Comparison of ENCODE assay signal across 1 cellular context in the genomic region with DNA sequence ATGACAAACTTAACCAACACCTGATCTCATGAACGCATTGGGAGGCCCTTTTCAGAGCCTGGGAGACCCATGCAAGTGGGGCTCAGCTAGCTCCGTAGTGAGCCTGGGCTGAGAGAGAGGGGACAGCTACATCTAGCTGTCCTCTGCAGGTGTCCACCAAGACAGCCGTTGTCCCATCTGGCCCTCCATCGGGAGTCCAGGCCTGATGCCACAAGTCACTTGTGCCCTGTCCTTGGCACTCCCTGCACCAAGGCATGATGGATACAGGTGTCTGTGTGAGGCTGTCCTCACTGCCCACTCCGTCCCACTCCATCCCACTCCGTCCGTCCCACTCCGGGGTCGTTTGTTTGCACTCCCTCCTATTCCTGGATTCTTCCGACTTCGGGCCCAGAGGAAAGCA.
TF ChIP-seq lines count a peak whose summit lies in the region.

No MANE protein-coding gene starts in this region.

TF ChIP-seq in WTC11, 78 proteins besides CTCF, POLR2A, EP300 and RAD21 (continued from another document):
- TF ChIP-seq, protein P1, sequence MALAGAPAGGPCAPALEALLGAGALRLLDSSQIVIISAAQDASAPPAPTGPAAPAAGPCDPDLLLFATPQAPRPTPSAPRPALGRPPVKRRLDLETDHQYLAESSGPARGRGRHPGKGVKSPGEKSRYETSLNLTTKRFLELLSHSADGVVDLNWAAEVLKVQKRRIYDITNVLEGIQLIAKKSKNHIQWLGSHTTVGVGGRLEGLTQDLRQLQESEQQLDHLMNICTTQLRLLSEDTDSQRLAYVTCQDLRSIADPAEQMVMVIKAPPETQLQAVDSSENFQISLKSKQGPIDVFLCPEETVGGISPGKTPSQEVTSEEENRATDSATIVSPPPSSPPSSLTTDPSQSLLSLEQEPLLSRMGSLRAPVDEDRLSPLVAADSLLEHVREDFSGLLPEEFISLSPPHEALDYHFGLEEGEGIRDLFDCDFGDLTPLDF (CRISPR knock-in tag; IDR thresholded peaks at IDR 0.05): no peak
- TF ChIP-seq, protein P2, sequence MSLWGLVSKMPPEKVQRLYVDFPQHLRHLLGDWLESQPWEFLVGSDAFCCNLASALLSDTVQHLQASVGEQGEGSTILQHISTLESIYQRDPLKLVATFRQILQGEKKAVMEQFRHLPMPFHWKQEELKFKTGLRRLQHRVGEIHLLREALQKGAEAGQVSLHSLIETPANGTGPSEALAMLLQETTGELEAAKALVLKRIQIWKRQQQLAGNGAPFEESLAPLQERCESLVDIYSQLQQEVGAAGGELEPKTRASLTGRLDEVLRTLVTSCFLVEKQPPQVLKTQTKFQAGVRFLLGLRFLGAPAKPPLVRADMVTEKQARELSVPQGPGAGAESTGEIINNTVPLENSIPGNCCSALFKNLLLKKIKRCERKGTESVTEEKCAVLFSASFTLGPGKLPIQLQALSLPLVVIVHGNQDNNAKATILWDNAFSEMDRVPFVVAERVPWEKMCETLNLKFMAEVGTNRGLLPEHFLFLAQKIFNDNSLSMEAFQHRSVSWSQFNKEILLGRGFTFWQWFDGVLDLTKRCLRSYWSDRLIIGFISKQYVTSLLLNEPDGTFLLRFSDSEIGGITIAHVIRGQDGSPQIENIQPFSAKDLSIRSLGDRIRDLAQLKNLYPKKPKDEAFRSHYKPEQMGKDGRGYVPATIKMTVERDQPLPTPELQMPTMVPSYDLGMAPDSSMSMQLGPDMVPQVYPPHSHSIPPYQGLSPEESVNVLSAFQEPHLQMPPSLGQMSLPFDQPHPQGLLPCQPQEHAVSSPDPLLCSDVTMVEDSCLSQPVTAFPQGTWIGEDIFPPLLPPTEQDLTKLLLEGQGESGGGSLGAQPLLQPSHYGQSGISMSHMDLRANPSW (CRISPR knock-in tag; conservative IDR thresholded peaks at IDR 0.05; ENCODE audit: low read depth): no peak
- TF ChIP-seq, protein P3, sequence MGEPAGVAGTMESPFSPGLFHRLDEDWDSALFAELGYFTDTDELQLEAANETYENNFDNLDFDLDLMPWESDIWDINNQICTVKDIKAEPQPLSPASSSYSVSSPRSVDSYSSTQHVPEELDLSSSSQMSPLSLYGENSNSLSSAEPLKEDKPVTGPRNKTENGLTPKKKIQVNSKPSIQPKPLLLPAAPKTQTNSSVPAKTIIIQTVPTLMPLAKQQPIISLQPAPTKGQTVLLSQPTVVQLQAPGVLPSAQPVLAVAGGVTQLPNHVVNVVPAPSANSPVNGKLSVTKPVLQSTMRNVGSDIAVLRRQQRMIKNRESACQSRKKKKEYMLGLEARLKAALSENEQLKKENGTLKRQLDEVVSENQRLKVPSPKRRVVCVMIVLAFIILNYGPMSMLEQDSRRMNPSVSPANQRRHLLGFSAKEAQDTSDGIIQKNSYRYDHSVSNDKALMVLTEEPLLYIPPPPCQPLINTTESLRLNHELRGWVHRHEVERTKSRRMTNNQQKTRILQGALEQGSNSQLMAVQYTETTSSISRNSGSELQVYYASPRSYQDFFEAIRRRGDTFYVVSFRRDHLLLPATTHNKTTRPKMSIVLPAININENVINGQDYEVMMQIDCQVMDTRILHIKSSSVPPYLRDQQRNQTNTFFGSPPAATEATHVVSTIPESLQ (CRISPR knock-in tag; IDR thresholded peaks at IDR 0.05): no peak
- TF ChIP-seq, protein P4, sequence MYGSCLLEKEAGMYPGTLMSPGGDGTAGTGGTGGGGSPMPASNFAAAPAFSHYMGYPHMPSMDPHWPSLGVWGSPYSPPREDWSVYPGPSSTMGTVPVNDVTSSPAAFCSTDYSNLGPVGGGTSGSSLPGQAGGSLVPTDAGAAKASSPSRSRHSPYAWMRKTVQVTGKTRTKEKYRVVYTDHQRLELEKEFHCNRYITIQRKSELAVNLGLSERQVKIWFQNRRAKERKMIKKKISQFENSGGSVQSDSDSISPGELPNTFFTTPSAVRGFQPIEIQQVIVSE (CRISPR knock-in tag; IDR thresholded peaks at IDR 0.05; ENCODE audit: borderline replicate concordance): no peak
